Comparison of ENCODE assay signal across 6 cellular contexts in genomic region chr9:41126746-41127145, GRCh38. TPM values are rescaled to one million over a fixed set of nuclear protein-coding genes. Genes with fewer than 3 reads are reported as not detected.
"Had no signal": no experiment of that assay in that cellular context is flagged by ENCODE, and none has a peak within 500 bp of the region (broad histone marks: within the 10 kb centered on the region; RNA-seq: fewer than 3 reads in every experiment).

No MANE protein-coding gene starts in this region.

RNA-seq across cellular contexts. Expression of gene FOXD4L6, which starts 1.7 kb away (rescaled TPM):
- total RNA-seq: HT-29, HT1080, IMR-90, K562 had no signal
- polyA plus RNA-seq: HepG2, IgD-negative memory B cell, IMR-90, K562 had no signal
